ENCODE assay signal across 10 cellular contexts in genomic region chr17:78725448-78726021, GRCh38. TPM values are rescaled to one million over a fixed set of nuclear protein-coding genes. Genes with fewer than 3 reads are reported as not detected.
A peak's percentile ranks its signal among the peaks of the same experiment; 100 is the strongest.
DNase-seq lines count a peak whose midpoint lies in the region; TF ChIP-seq lines count a peak whose summit lies in the region.
"Had no signal": no experiment of that assay in that cellular context is flagged by ENCODE, and none has a peak within 500 bp of the region (broad histone marks: within the 10 kb centered on the region; RNA-seq: fewer than 3 reads in every experiment).

No MANE protein-coding gene starts in this region.

- H3K79me2 ChIP-seq in mesendoderm (ENCODE audit: control insufficient read depth, insufficient read depth, low read length): no peaks in the 10 kb centered on the region

- H3K56ac ChIP-seq in mesendoderm (ENCODE audit: low read length): no peak overlapping the region

- peaks cover 37 to 100% (median 97%) of the 10 kb centered on the region in 11 experiments for H4K20me1 ChIP-seq in BLaER1 treated with 17β-estradiol and CSF1 and Interleukin-3, amounts not matched to agents 10 nM and 100 nM

- TF ChIP-seq CTCF in GM20000 (IDR thresholded peaks at IDR 0.05; ENCODE audit: extremely low read depth, missing control alignments): no peak
- no peak for TF ChIP-seq CTCF in testis (IDR thresholded peaks at IDR 0.05)

- peak; percentile 45 for DNase-seq in GM20000 (ENCODE audit: low spot score)
- peak; percentile 78 for DNase-seq in OCI-M1 (lab: John Stamatoyannopoulos, UW)
- peak; percentile 50 for DNase-seq in central memory CD4-positive, alpha-beta T cell
- DNase-seq in DMS53 (lab: John Stamatoyannopoulos, UW): no peak
- no peak for DNase-seq in NCI-H1092 (lab: John Stamatoyannopoulos, UW)
- no peak for DNase-seq in testis
- DNase-seq in mesendoderm: no peak
- DNase-seq: NCI-H1105 treated with DMSO at 0.1 percent for 48 hours, pancreas had no signal

- peaks cover 0 to 51% (median 11%) of the 10 kb centered on the region in 11 experiments; a peak in 15 of 22 replicates for H3K36me3 ChIP-seq in BLaER1 treated with 17β-estradiol and CSF1 and Interleukin-3, amounts not matched to agents 10 nM and 100 nM
- H3K36me3 ChIP-seq in testis (ENCODE audit: low read depth, missing control alignments) (no peaks in the 10 kb centered on the region), mesendoderm (ENCODE audit: control insufficient read depth, insufficient read depth, low read length) (no peaks in the 10 kb centered on the region)
- H3K36me3 ChIP-seq: pancreas had no signal

- peak overlapping the region in 9 of 11 experiments; percentile 13 to 84 (median 59); a peak in 16 of 22 replicates for H3K27ac ChIP-seq in BLaER1 treated with 17β-estradiol and CSF1 and Interleukin-3, amounts not matched to agents 10 nM and 100 nM
- no peak overlapping the region for H3K27ac ChIP-seq in testis
- no peak overlapping the region for H3K27ac ChIP-seq in mesendoderm (ENCODE audit: low read depth, low read length)
- H3K27ac ChIP-seq: pancreas had no signal

- intact Hi-C loops in testis (cut with DNase I; ENCODE audit: low total_unique reads): no loop called here

- no peak overlapping the region for H3K23ac ChIP-seq in mesendoderm (ENCODE audit: low read length)

- H3K4ac ChIP-seq in mesendoderm (ENCODE audit: low read depth, low read length): no peak overlapping the region

- no peak for TF ChIP-seq POLR2A in testis (IDR thresholded peaks at IDR 0.05)

- H2BK15ac ChIP-seq in mesendoderm (replicated peaks; ENCODE audit: low read depth): no peak overlapping the region

- peak overlapping the region in 10 of 11 experiments; percentile 27 to 74 (median 58); a peak in 14 of 22 replicates for H3K9ac ChIP-seq in BLaER1 treated with 17β-estradiol and CSF1 and Interleukin-3, amounts not matched to agents 10 nM and 100 nM
- H3K9ac ChIP-seq in mesendoderm (ENCODE audit: low read length): no peak overlapping the region

- no peak overlapping the region for H4K8ac ChIP-seq in mesendoderm (ENCODE audit: low read depth, low read length)

- H3K27me3 ChIP-seq in BLaER1 treated with 17β-estradiol and CSF1 and Interleukin-3, amounts not matched to agents 10 nM and 100 nM: no peaks in the 10 kb centered on the region
- H3K27me3 ChIP-seq in testis (no peaks in the 10 kb centered on the region), mesendoderm (ENCODE audit: insufficient read depth, low read length, poor library complexity) (no peaks in the 10 kb centered on the region)
- H3K27me3 ChIP-seq: pancreas had no signal

- H2AK5ac ChIP-seq in mesendoderm (ENCODE audit: low read length): no peak overlapping the region

- H3K4me1 ChIP-seq in BLaER1 treated with 17β-estradiol and CSF1 and Interleukin-3, amounts not matched to agents 10 nM and 100 nM: peaks cover 100% of the 10 kb centered on the region in 10 experiments
- H3K4me1 ChIP-seq in testis (no peaks in the 10 kb centered on the region), mesendoderm (ENCODE audit: control insufficient read depth, low read depth, low read length) (peaks cover 21% of the 10 kb centered on the region)

- H3K18ac ChIP-seq in mesendoderm (ENCODE audit: low read length): no peak overlapping the region

- H2BK120ac ChIP-seq in mesendoderm (ENCODE audit: low read depth, low read length): no peak overlapping the region

- no peak overlapping the region for H3K4me3 ChIP-seq in BLaER1 treated with 17β-estradiol and CSF1 and Interleukin-3, amounts not matched to agents 10 nM and 100 nM
- H3K4me3 ChIP-seq in testis: no peak overlapping the region
- H3K4me3 ChIP-seq in mesendoderm (ENCODE audit: low read length): no peak overlapping the region
- H3K4me3 ChIP-seq: pancreas had no signal

- H4K5ac ChIP-seq in mesendoderm (ENCODE audit: low read length): no peak overlapping the region

- peak overlapping the region; percentile 90 to 99 (median 97) for H3K4me2 ChIP-seq in BLaER1 treated with 17β-estradiol and CSF1 and Interleukin-3, amounts not matched to agents 10 nM and 100 nM
- no peak overlapping the region for H3K4me2 ChIP-seq in mesendoderm (ENCODE audit: low read length)

- peaks cover 4% of the 10 kb centered on the region for H3K79me1 ChIP-seq in mesendoderm (ENCODE audit: low read length)

- no peaks in the 10 kb centered on the region for H3K9me3 ChIP-seq in BLaER1 treated with 17β-estradiol and CSF1 and Interleukin-3, amounts not matched to agents 10 nM and 100 nM (replicated peaks in 1 of 11)
- no peaks in the 10 kb centered on the region for H3K9me3 ChIP-seq in testis
- H3K9me3 ChIP-seq: pancreas had no signal

- 86 to 91% methylated on average over 6 of the region's 6 CpGs for WGBS in testis, 2 donors
- WGBS in mesendoderm (ENCODE audit: extremely low coverage, insufficient coverage, low lambda C conversion rate): no CpG with 5 or more reads among the region's 6 CpGs

- no peak overlapping the region for H2BK5ac ChIP-seq in mesendoderm (ENCODE audit: low read length)

RNA-seq across cellular contexts. Expression of gene CYTH1, which starts 56.5 kb away (rescaled TPM):
- 10 to 100 TPM; 42.2 to 47.9 TPM for total RNA-seq in testis
- polyA plus RNA-seq in testis (ENCODE audit: insufficient read depth, low read depth, low replicate concordance): 40.8 TPM
- 6.8 TPM for polyA plus RNA-seq in mesendoderm (2013, experiment 1 of 2)
- 6.3 TPM for polyA plus RNA-seq in mesendoderm (2013, experiment 2 of 2)

Comparison
In these comparisons a context has a peak if more than half of its experiments do, and no peak if none do; other contexts are left out.
1. H3K27ac ChIP-seq: peak in BLaER1 treated with 17β-estradiol and CSF1 and Interleukin-3, amounts not matched to agents 10 nM and 100 nM (9 of 11); none in testis (0 of 2) and mesendoderm (single experiment).
2. DNase-seq: peak in GM20000 (single experiment), OCI-M1 (single experiment) and central memory CD4-positive, alpha-beta T cell (single experiment); none in DMS53 (single experiment), NCI-H1092 (single experiment), testis (single experiment) and mesendoderm (single experiment).